In the genomic region with DNA sequence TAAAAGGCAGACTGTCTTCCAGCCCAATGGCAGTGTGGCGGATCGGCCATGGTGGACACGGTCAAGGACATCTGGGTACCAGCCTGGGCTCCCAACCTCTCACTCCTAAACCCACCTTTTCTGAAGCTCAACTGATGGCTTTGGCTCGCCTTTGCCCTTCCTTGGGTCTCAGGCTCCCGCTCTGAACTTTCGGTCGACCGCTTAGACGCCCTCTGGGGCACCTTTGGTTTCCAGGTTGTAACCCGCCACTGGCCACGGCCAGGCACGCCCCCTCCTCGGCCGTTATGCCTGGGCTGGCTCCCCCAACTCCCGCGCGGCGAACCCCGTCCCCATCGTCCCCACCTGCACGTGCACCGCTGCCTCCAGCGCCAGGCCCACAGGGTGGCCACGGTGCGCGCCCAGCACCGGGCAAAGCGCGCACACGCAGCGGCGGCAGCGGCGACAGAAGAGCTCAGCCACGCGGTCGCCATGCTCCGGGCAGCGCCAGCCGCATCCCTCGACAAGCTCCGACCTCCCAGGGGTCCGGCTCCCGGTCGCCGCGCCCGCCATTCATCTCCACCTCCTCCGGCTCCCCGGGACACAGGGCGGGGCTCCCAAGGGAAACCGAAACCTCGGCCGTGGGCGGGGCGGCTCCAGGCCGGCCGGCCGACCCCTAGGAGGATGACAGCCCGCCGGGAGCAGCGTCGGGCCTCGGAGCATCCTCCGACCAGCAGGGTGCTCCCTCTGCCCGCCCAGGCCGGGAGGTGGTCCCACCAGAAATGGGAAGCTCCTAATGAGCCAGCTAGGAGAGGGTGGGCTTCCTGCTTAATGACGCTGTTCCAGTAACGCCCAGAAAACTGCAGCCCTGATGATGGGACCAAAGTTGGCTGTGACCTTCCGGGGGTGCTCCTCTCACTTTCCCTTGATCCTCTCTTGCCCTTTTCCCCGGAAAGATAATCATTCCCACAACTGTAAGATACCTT, we compare ENCODE assay signal across 1 cellular context.
TF ChIP-seq lines count a peak whose summit lies in the region.

A gene with protein sequence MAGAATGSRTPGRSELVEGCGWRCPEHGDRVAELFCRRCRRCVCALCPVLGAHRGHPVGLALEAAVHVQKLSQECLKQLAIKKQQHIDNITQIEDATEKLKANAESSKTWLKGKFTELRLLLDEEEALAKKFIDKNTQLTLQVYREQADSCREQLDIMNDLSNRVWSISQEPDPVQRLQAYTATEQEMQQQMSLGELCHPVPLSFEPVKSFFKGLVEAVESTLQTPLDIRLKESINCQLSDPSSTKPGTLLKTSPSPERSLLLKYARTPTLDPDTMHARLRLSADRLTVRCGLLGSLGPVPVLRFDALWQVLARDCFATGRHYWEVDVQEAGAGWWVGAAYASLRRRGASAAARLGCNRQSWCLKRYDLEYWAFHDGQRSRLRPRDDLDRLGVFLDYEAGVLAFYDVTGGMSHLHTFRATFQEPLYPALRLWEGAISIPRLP (minus strand): TSS at position 583 of the 962 bp plus-strand sequence. CDS start 34 bp downstream, at position 549.

TF ChIP-seq in HEK293, 187 proteins besides CTCF, POLR2A, EP300 and RAD21 (continued from another document and continues in another):
- TF ChIP-seq ZBTB11 (tag by site-specific recombination; conservative IDR thresholded peaks at IDR 0.05; ENCODE audit: low read depth) (peak; percentile 65), ZNF133 (tag by site-specific recombination; IDR thresholded peaks at IDR 0.05) (no peak), ZNF341 (tag by site-specific recombination; IDR thresholded peaks at IDR 0.05; ENCODE audit: low read depth) (peak; percentile 77), SP2 (tag by site-specific recombination; IDR thresholded peaks at IDR 0.05) (peak; percentile 90), ZFHX2 (tag by site-specific recombination; conservative IDR thresholded peaks at IDR 0.05) (peak; percentile 73), PRDM1 (tag by site-specific recombination; IDR thresholded peaks at IDR 0.05) (0 out of 2 replicates have a peak, but pooled peaks have one; percentile 13), ZSCAN23 (tag by site-specific recombination; IDR thresholded peaks at IDR 0.05) (no peak), ZNF221 (tag by site-specific recombination; IDR thresholded peaks at IDR 0.05; ENCODE audit: borderline replicate concordance) (no peak), ZNF24 (tag by site-specific recombination; IDR thresholded peaks at IDR 0.05) (no peak), ZNF248 (tag by site-specific recombination; IDR thresholded peaks at IDR 0.05) (no peak), SCRT2 (tag by site-specific recombination; IDR thresholded peaks at IDR 0.05) (no peak), BCL11A (tag by site-specific recombination; IDR thresholded peaks at IDR 0.05; ENCODE audit: low read depth) (no peak), ZNF292 (tag by site-specific recombination; IDR thresholded peaks at IDR 0.05; ENCODE audit: borderline replicate concordance, low read depth) (no peak), ZNF785 (tag by site-specific recombination; IDR thresholded peaks at IDR 0.05) (0 out of 2 replicates have a peak, but pooled peaks have one; percentile 31), ZNF148 (tag by site-specific recombination; IDR thresholded peaks at IDR 0.05; ENCODE audit: borderline replicate concordance) (no peak), GLI4 (tag by site-specific recombination; IDR thresholded peaks at IDR 0.05) (no peak), ZNF776 (tag by site-specific recombination; IDR thresholded peaks at IDR 0.05; ENCODE audit: borderline replicate concordance) (no peak), ZEB2 (tag by site-specific recombination; IDR thresholded peaks at IDR 0.05) (no peak), ZNF549 (tag by site-specific recombination; IDR thresholded peaks at IDR 0.05) (peak; percentile 56), ZNF280C (tag by site-specific recombination; IDR thresholded peaks at IDR 0.05) (no peak), ZNF530 (tag by site-specific recombination; IDR thresholded peaks at IDR 0.05; ENCODE audit: low read depth) (no peak), ZNF350 (tag by site-specific recombination; IDR thresholded peaks at IDR 0.05) (no peak), ZNF544 (tag by site-specific recombination; IDR thresholded peaks at IDR 0.05) (no peak), ZNF354C (tag by site-specific recombination; IDR thresholded peaks at IDR 0.05; ENCODE audit: borderline replicate concordance, low read depth) (no peak), ZNF394 (tag by site-specific recombination; IDR thresholded peaks at IDR 0.05; ENCODE audit: borderline replicate concordance) (peak; percentile 99), HOXC10 (CRISPR knock-in tag; IDR thresholded peaks at IDR 0.05) (no peak), FEZF1 (tag by site-specific recombination; IDR thresholded peaks at IDR 0.05) (no peak), ZNF654 (tag by site-specific recombination; IDR thresholded peaks at IDR 0.05; ENCODE audit: low read depth) (0 out of 2 replicates have a peak, but pooled peaks have one; percentile 6), KLF8 (tag by site-specific recombination; IDR thresholded peaks at IDR 0.05) (peak; percentile 71; the same call in 1 of the 2 replicates), ZNF146 (tag by site-specific recombination; IDR thresholded peaks at IDR 0.05) (no peak), ZNF391 (tag by site-specific recombination; IDR thresholded peaks at IDR 0.05; ENCODE audit: borderline replicate concordance, low read depth) (no peak), HOXA7 (CRISPR knock-in tag; IDR thresholded peaks at IDR 0.05; ENCODE audit: borderline replicate concordance) (no peak), ZNF398 (tag by site-specific recombination; IDR thresholded peaks at IDR 0.05) (peak; percentile 39; the same call in 1 of the 2 replicates), ZFP37 (tag by site-specific recombination; IDR thresholded peaks at IDR 0.05) (peak; percentile 36; the same call in 1 of the 2 replicates), SALL2 (tag by site-specific recombination; IDR thresholded peaks at IDR 0.05; ENCODE audit: borderline replicate concordance) (no peak), ZSCAN16 (tag by site-specific recombination; IDR thresholded peaks at IDR 0.05) (no peak), ZNF155 (tag by site-specific recombination; IDR thresholded peaks at IDR 0.05) (no peak), SP3 (tag by site-specific recombination; IDR thresholded peaks at IDR 0.05) (peak; percentile 86)
- TF ChIP-seq, protein P1, sequence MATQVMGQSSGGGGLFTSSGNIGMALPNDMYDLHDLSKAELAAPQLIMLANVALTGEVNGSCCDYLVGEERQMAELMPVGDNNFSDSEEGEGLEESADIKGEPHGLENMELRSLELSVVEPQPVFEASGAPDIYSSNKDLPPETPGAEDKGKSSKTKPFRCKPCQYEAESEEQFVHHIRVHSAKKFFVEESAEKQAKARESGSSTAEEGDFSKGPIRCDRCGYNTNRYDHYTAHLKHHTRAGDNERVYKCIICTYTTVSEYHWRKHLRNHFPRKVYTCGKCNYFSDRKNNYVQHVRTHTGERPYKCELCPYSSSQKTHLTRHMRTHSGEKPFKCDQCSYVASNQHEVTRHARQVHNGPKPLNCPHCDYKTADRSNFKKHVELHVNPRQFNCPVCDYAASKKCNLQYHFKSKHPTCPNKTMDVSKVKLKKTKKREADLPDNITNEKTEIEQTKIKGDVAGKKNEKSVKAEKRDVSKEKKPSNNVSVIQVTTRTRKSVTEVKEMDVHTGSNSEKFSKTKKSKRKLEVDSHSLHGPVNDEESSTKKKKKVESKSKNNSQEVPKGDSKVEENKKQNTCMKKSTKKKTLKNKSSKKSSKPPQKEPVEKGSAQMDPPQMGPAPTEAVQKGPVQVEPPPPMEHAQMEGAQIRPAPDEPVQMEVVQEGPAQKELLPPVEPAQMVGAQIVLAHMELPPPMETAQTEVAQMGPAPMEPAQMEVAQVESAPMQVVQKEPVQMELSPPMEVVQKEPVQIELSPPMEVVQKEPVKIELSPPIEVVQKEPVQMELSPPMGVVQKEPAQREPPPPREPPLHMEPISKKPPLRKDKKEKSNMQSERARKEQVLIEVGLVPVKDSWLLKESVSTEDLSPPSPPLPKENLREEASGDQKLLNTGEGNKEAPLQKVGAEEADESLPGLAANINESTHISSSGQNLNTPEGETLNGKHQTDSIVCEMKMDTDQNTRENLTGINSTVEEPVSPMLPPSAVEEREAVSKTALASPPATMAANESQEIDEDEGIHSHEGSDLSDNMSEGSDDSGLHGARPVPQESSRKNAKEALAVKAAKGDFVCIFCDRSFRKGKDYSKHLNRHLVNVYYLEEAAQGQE (tag by site-specific recombination; IDR thresholded peaks at IDR 0.05) = no peak
- TF ChIP-seq, protein P2, sequence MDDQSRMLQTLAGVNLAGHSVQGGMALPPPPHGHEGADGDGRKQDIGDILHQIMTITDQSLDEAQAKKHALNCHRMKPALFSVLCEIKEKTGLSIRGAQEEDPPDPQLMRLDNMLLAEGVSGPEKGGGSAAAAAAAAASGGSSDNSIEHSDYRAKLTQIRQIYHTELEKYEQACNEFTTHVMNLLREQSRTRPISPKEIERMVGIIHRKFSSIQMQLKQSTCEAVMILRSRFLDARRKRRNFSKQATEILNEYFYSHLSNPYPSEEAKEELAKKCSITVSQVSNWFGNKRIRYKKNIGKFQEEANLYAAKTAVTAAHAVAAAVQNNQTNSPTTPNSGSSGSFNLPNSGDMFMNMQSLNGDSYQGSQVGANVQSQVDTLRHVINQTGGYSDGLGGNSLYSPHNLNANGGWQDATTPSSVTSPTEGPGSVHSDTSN (CRISPR knock-in tag; IDR thresholded peaks at IDR 0.05) = no peak
- TF ChIP-seq, protein P3, sequence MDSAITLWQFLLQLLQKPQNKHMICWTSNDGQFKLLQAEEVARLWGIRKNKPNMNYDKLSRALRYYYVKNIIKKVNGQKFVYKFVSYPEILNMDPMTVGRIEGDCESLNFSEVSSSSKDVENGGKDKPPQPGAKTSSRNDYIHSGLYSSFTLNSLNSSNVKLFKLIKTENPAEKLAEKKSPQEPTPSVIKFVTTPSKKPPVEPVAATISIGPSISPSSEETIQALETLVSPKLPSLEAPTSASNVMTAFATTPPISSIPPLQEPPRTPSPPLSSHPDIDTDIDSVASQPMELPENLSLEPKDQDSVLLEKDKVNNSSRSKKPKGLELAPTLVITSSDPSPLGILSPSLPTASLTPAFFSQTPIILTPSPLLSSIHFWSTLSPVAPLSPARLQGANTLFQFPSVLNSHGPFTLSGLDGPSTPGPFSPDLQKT (IDR thresholded peaks at IDR 0.05; ENCODE audit: borderline replicate concordance, low read depth, low read length) = no peak
